Comparison of ENCODE assay signal across 1 cellular context in genomic region chr12:88820012-88820411, GRCh38.
TF ChIP-seq lines count a peak whose summit lies in the region.

No MANE protein-coding gene starts in this region.

TF ChIP-seq in SK-N-SH treated with all-trans-retinoic acid at 6 μM for 48 hours, 23 proteins besides CTCF, POLR2A, EP300 and RAD21 (continued from another document):
- TF ChIP-seq SNAI2 (CRISPR knock-in tag; IDR thresholded peaks at IDR 0.05) (no peak), PATZ1 (CRISPR knock-in tag; IDR thresholded peaks at IDR 0.05; ENCODE audit: borderline replicate concordance) (no peak), OSR1 (CRISPR knock-in tag; IDR thresholded peaks at IDR 0.05) (no peak), ZC3H10 (CRISPR knock-in tag; IDR thresholded peaks at IDR 0.05) (no peak), ZNF8 (CRISPR knock-in tag; IDR thresholded peaks at IDR 0.05) (peak; percentile 92)
